In genomic region chr7:53744361-53744760, GRCh38 we compare ENCODE assay signal across 18 cellular contexts.
DNase-seq lines count a peak whose midpoint lies in the region; ATAC-seq and TF ChIP-seq lines count a peak whose summit lies in the region.
"Had no signal": no experiment of that assay in that cellular context is flagged by ENCODE, and none has a peak within 500 bp of the region (broad histone marks: within the 10 kb centered on the region; RNA-seq: fewer than 3 reads in every experiment).

No MANE protein-coding gene starts in this region.

- 77% methylated on average over 4 of the region's 4 CpGs; no CpG with 5 or more reads in 1 of the 2 experiments for WGBS in endodermal cell (ENCODE audit: insufficient coverage in 1 of 2, insufficient read length in 1 of 2), 2 experiments

- no peak overlapping the region for H3K27ac ChIP-seq in GM23338 (ENCODE audit: low read depth)
- H3K27ac ChIP-seq in endodermal cell (ENCODE audit: low read depth, low read length) = no peak overlapping the region
- H3K27ac ChIP-seq: SJSA1 had no signal

- no peaks in the 10 kb centered on the region for H3K79me2 ChIP-seq in GM23338 (replicated peaks; ENCODE audit: insufficient read depth)

- H3K27me3 ChIP-seq in GM23338 (ENCODE audit: insufficient read depth) (no peaks in the 10 kb centered on the region), endodermal cell (ENCODE audit: control insufficient read depth, insufficient read depth, low read length, poor library complexity, severe bottlenecking) (no peaks in the 10 kb centered on the region)
- H3K27me3 ChIP-seq: SJSA1 had no signal

- peaks cover 2% of the 10 kb centered on the region; the same call in 1 of the 2 replicates for H3K9me2 ChIP-seq in GM23338 (ENCODE audit: insufficient read depth)

- no peak overlapping the region for H3K9ac ChIP-seq in endodermal cell (ENCODE audit: extremely low read depth, low read length, poor library complexity, severe bottlenecking)

- peaks cover 6% of the 10 kb centered on the region; the same call in 2 of the 3 replicates for H3K9me3 Mint-ChIP-seq in GM23338
- no peaks in the 10 kb centered on the region for H3K9me3 Mint-ChIP-seq in endodermal cell

- TF ChIP-seq CTCF in GM23338 (conservative IDR thresholded peaks at IDR 0.05; ENCODE audit: low read depth in 2 of 2) (peak; percentile 18 to 44; a peak in 3 of 4 replicates), endodermal cell (conservative IDR thresholded peaks at IDR 0.05) (peak; percentile 31)

- H3K4me2 ChIP-seq in GM23338 = no peak overlapping the region

- H3K4me3 Mint-ChIP-seq in GM23338 (no peak overlapping the region), endodermal cell (no peak overlapping the region)

- H2AFZ ChIP-seq in GM23338 = peak overlapping the region; percentile 77

- H3K36me3 Mint-ChIP-seq in GM23338 (ENCODE audit: low read depth) (no peaks in the 10 kb centered on the region), endodermal cell (ENCODE audit: low read depth) (no peaks in the 10 kb centered on the region)

- no peaks in the 10 kb centered on the region for H3K9me3 ChIP-seq in endodermal cell (ENCODE audit: control insufficient read depth, low read length)
- H3K9me3 ChIP-seq: HAP-1 had no signal

- no peaks in the 10 kb centered on the region for H3K4me1 ChIP-seq in GM23338 (ENCODE audit: insufficient read depth)
- H3K4me1 ChIP-seq in endodermal cell (ENCODE audit: control insufficient read depth, insufficient read depth, low read length) = no peaks in the 10 kb centered on the region
- H3K4me1 ChIP-seq: HAP-1, SJSA1 had no signal

- H4K20me1 ChIP-seq in GM23338 (replicated peaks; ENCODE audit: insufficient read depth) = no peaks in the 10 kb centered on the region

- H3K27ac Mint-ChIP-seq in GM23338 (no peak overlapping the region), endodermal cell (no peak overlapping the region)

- no peaks in the 10 kb centered on the region for H3F3A ChIP-seq in GM23338 (replicated peaks; ENCODE audit: low read depth)

- H3K36me3 ChIP-seq in GM23338 (ENCODE audit: insufficient read depth) (no peaks in the 10 kb centered on the region), endodermal cell (ENCODE audit: control insufficient read depth, insufficient read depth, low read length) (no peaks in the 10 kb centered on the region)
- H3K36me3 ChIP-seq: HAP-1, SJSA1 had no signal

- H3K27me3 Mint-ChIP-seq in GM23338 (ENCODE audit: insufficient read depth, low read depth, poor library complexity) (peaks cover 2% of the 10 kb centered on the region), endodermal cell (ENCODE audit: insufficient read depth) (no peaks in the 10 kb centered on the region)

- H3K4me1 Mint-ChIP-seq in GM23338 = peaks cover 2% of the 10 kb centered on the region; the same call in 1 of the 3 replicates
- H3K4me1 Mint-ChIP-seq in endodermal cell = no peaks in the 10 kb centered on the region

- H3K4me3 ChIP-seq in GM23338 (no peak overlapping the region), endodermal cell (ENCODE audit: low read length) (no peak overlapping the region)
- H3K4me3 ChIP-seq: HAP-1, SJSA1 had no signal

- peak; percentile 90 for ATAC-seq in GM23338
- ATAC-seq in HG02763 (IDR thresholded peaks at IDR 0.05; ENCODE audit: unreplicated experiment) = no peak
- ATAC-seq in HG02852 (IDR thresholded peaks at IDR 0.05; ENCODE audit: unreplicated experiment) = no peak

- peak; percentile 26 for DNase-seq in GM23338 (ENCODE audit: low spot score)
- DNase-seq in HT1080 (ENCODE audit: low read depth) = peak; percentile 13
- peak; percentile 68 for DNase-seq in endodermal cell
- DNase-seq in left kidney (ENCODE audit: low read depth, low spot score) = peak; percentile 1
- no peak for DNase-seq in SIG-M5 treated with dmso at 0.1 percent for 504 hours (lab: John Stamatoyannopoulos, UW; ENCODE audit: unreplicated experiment)
- no peak for DNase-seq in effector CD4-positive, alpha-beta T cell
- DNase-seq: C1 segment of cervical spinal cord, DMS79 treated with DMSO at 0.1 percent for 48 hours, GDM1, KBM-7, NCI-H1436, NCI-H2029 treated with DMSO at 0.1 percent for 48 hours, NCI-H226, OCI-M1 had no signal

TF ChIP-seq in GM23338, 12 proteins besides CTCF, POLR2A, EP300 and RAD21 (continues in another document):
- TF ChIP-seq JUNB (IDR thresholded peaks at IDR 0.05; ENCODE audit: unreplicated experiment) (no peak), ETS1 (IDR thresholded peaks at IDR 0.05) (no peak), STAT1 (IDR thresholded peaks at IDR 0.05; ENCODE audit: unreplicated experiment) (no peak)
- TF ChIP-seq, protein P1, sequence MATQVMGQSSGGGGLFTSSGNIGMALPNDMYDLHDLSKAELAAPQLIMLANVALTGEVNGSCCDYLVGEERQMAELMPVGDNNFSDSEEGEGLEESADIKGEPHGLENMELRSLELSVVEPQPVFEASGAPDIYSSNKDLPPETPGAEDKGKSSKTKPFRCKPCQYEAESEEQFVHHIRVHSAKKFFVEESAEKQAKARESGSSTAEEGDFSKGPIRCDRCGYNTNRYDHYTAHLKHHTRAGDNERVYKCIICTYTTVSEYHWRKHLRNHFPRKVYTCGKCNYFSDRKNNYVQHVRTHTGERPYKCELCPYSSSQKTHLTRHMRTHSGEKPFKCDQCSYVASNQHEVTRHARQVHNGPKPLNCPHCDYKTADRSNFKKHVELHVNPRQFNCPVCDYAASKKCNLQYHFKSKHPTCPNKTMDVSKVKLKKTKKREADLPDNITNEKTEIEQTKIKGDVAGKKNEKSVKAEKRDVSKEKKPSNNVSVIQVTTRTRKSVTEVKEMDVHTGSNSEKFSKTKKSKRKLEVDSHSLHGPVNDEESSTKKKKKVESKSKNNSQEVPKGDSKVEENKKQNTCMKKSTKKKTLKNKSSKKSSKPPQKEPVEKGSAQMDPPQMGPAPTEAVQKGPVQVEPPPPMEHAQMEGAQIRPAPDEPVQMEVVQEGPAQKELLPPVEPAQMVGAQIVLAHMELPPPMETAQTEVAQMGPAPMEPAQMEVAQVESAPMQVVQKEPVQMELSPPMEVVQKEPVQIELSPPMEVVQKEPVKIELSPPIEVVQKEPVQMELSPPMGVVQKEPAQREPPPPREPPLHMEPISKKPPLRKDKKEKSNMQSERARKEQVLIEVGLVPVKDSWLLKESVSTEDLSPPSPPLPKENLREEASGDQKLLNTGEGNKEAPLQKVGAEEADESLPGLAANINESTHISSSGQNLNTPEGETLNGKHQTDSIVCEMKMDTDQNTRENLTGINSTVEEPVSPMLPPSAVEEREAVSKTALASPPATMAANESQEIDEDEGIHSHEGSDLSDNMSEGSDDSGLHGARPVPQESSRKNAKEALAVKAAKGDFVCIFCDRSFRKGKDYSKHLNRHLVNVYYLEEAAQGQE (IDR thresholded peaks at IDR 0.05; ENCODE audit: unreplicated experiment) = no peak

Comparison
In these comparisons a context has a peak if more than half of its experiments do, and no peak if none do; other contexts are left out.
1. DNase-seq: peak in GM23338 (single experiment), HT1080 (single experiment), endodermal cell (single experiment) and left kidney (single experiment); none in SIG-M5 treated with dmso at 0.1 percent for 504 hours (single experiment) and effector CD4-positive, alpha-beta T cell (single experiment).